20 cellular contexts compared by ENCODE assay signal in genomic region chr5:60688980-60689379, GRCh38.
"Had no signal": no experiment of that assay in that cellular context is flagged by ENCODE, and none has a peak within 500 bp of the region (broad histone marks: within the 10 kb centered on the region; RNA-seq: fewer than 3 reads in every experiment).

No MANE protein-coding gene starts in this region.

- H3K36me3 ChIP-seq: adrenal gland, ascending aorta, esophagus squamous epithelium, gastroesophageal sphincter, ovary, prostate gland, right atrium auricular region, upper lobe of left lung had no signal

- DNase-seq: activated CD4-positive, alpha-beta T cell treated with anti-CD3 and anti-CD28 coated beads, Interleukin-2, amount 50 U/mL, for 1 hour; activated CD4-positive, CD25-positive, alpha-beta regulatory T cell treated with anti-CD3 and anti-CD28 coated beads, Interleukin-2, amount 50 U/mL, for 72 hours; activated CD8-positive, alpha-beta T cell treated with anti-CD3 and anti-CD28 coated beads, Interleukin-2, amount 10 ng/mL, durations not matched to agents 7 days and 5 days; activated gamma-delta T cell treated with Interleukin-2 at 50 U/mL for 16 hours; central memory CD4-positive, alpha-beta T cell; effector memory CD4-positive, alpha-beta T cell; esophagus squamous epithelium; head of caudate nucleus; left cardiac atrium; ovary; stimulated activated CD4-positive, alpha-beta T cell treated with anti-CD3 and anti-CD28 coated beads, Interleukin-4, amount 100 ng/mL, for 4 hours; stimulated activated naive CD8-positive, alpha-beta T cell treated with anti-CD3 and anti-CD28 coated beads, Interleukin-15, Interleukin-2, amounts not matched to agents 100 U/mL and 50 U/mL, for 24 hours; upper lobe of left lung had no signal

- H3K27ac ChIP-seq: adrenal gland, ascending aorta, esophagus squamous epithelium, gastroesophageal sphincter, neutrophil, ovary, prostate gland, right atrium auricular region, upper lobe of left lung, WERI-Rb-1 had no signal

- H3K4me1 ChIP-seq: adrenal gland, ascending aorta, esophagus squamous epithelium, gastroesophageal sphincter, prostate gland, right atrium auricular region, upper lobe of left lung had no signal

- H3K9me3 ChIP-seq: adrenal gland, ascending aorta, esophagus squamous epithelium, gastroesophageal sphincter, neutrophil, ovary, prostate gland, right atrium auricular region, upper lobe of left lung had no signal

- H3K27me3 ChIP-seq: adrenal gland, ascending aorta, esophagus squamous epithelium, gastroesophageal sphincter, neutrophil, ovary, right atrium auricular region, upper lobe of left lung had no signal

- H3K4me3 ChIP-seq: adrenal gland, ascending aorta, esophagus squamous epithelium, gastroesophageal sphincter, ovary, prostate gland, right atrium auricular region, upper lobe of left lung had no signal
